Comparison of ENCODE assay signal across 17 cellular contexts in the genomic region with DNA sequence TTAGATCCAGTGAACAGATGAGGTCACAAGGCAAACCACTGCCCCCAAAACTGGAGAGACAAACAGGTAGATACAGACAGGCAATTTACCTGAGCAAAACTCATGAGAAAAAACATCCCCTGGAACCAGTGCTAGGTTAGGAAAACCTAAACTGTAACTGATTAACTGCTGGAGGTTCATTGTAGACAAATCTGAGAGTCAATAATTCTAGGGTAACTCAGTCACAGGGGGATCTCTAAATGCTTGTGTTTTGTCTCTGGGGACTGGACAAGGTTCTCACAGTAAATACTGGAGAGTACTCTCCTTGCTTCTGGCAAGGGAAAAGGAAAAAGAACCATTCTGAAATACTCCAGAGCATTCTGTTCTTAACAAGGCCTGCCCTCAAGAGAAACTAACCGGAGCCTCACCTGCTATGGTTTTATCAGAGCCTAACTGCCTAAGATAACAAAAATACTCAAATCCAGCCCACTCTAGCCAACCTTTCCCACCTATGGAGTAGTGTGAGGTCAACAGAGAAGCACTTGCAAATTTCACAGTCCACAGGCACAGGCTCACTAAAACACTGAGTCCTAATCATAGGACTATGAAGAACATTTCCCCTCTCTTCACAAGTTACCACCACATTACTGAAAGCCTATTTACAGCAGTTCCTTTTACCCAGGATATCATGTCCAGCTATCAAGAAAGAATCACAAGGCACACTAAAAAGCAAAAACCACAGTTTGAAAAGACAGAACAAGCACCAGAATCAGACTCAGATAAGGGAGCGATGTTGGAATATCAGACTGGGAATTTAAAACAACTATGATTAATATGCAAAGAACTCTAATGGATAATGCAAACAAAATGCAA.
DNase-seq lines count a peak whose midpoint lies in the region; ATAC-seq and TF ChIP-seq lines count a peak whose summit lies in the region.
"Had no signal": no experiment of that assay in that cellular context is flagged by ENCODE, and none has a peak within 500 bp of the region (broad histone marks: within the 10 kb centered on the region; RNA-seq: fewer than 3 reads in every experiment).

No MANE protein-coding gene starts in this region.

- TF ChIP-seq EP300 in stomach (IDR thresholded peaks at IDR 0.05), result no peak

- intact Hi-C loops in left ventricle myocardium superior (cut with micrococcal nuclease) (no loop called here), thyroid gland (cut with DNase I) (no loop called here), stomach (cut with DNase I; ENCODE audit: low total_unique reads) (no loop called here)

- H3K27ac ChIP-seq in right atrium auricular region (no peak overlapping the region), ectodermal cell (ENCODE audit: insufficient read depth, low read depth, low read length, poor library complexity, severe bottlenecking) (peak overlapping the region; percentile 28), thyroid gland (peak overlapping the region in 2 of 3 donors; percentile 3 to 39), stomach (peak overlapping the region in 1 of 5 donors; percentile 10)
- H3K27ac ChIP-seq: left lung, upper lobe of left lung had no signal

- peak; percentile 44 for ATAC-seq in left ventricle myocardium superior
- ATAC-seq: left lung had no signal

- no peaks in the 10 kb centered on the region for H3K36me3 ChIP-seq in right atrium auricular region
- H3K36me3 ChIP-seq in ectodermal cell (ENCODE audit: control insufficient read depth, insufficient read depth, low read length), result no peaks in the 10 kb centered on the region
- H3K36me3 ChIP-seq in thyroid gland, result no peaks in the 10 kb centered on the region
- no peaks in the 10 kb centered on the region for H3K36me3 ChIP-seq in stomach
- H3K36me3 ChIP-seq: left lung, upper lobe of left lung had no signal

- TF ChIP-seq POLR2A in thyroid gland (IDR thresholded peaks at IDR 0.05), result no peak
- no peak for TF ChIP-seq POLR2A in stomach (IDR thresholded peaks at IDR 0.05)

- H3K9me3 ChIP-seq in right atrium auricular region, result no peaks in the 10 kb centered on the region
- peaks cover 2% of the 10 kb centered on the region for H3K9me3 ChIP-seq in ectodermal cell (ENCODE audit: control insufficient read depth, low read length)
- no peaks in the 10 kb centered on the region for H3K9me3 ChIP-seq in thyroid gland
- no peaks in the 10 kb centered on the region for H3K9me3 ChIP-seq in stomach
- H3K9me3 ChIP-seq: left lung, upper lobe of left lung had no signal

- TF ChIP-seq CTCF in right atrium auricular region (IDR thresholded peaks at IDR 0.05) (no peak), thyroid gland (IDR thresholded peaks at IDR 0.05) (no peak), stomach (IDR thresholded peaks at IDR 0.05) (no peak)

- WGBS in ectodermal cell, 2 experiments, result 82 to 100% methylated on average over 1 to 2 of the region's 2 CpGs
- WGBS in thyroid gland, 2 donors, result 53 to 60% methylated on average over 2 of the region's 2 CpGs
- WGBS in stomach, 5 donors, result 27 to 60% (median 41%) methylated on average over 2 of the region's 2 CpGs

- H3K4me1 ChIP-seq in right atrium auricular region (peaks cover 0 to 5% of the 10 kb centered on the region in 2 donors), ectodermal cell (ENCODE audit: control insufficient read depth, insufficient read depth, low read length) (no peaks in the 10 kb centered on the region), thyroid gland (peaks cover 8 to 11% of the 10 kb centered on the region in 2 donors), stomach (peaks cover 0 to 26% (median 11%) of the 10 kb centered on the region in 4 donors)
- H3K4me1 ChIP-seq: upper lobe of left lung had no signal

- H3K27me3 ChIP-seq in right atrium auricular region (no peaks in the 10 kb centered on the region), ectodermal cell (ENCODE audit: control insufficient read depth, insufficient read depth, low read length, poor library complexity, severe bottlenecking) (no peaks in the 10 kb centered on the region), thyroid gland (no peaks in the 10 kb centered on the region), stomach (no peaks in the 10 kb centered on the region)
- H3K27me3 ChIP-seq: left lung, upper lobe of left lung had no signal

- DNase-seq in left ventricle myocardium superior, result no peak
- DNase-seq in right atrium auricular region (ENCODE audit: low spot score), result no peak
- DNase-seq in HuH-7.5 (ENCODE audit: low spot score), result peak; percentile 6
- peak; percentile 31 to 54 for DNase-seq in thyroid gland
- DNase-seq in stomach, result no peak
- DNase-seq in activated CD4-positive, alpha-beta T cell treated with anti-CD3 and anti-CD28 coated beads for 48 hours, result no peak
- no peak for DNase-seq in ecto neural progenitor cell (ENCODE audit: low spot score)
- DNase-seq: activated naive CD4-positive, alpha-beta T cell treated with anti-CD3 and anti-CD28 coated beads, Interleukin-2, amount 50 U/mL, for 16 hours; central memory CD4-positive, alpha-beta T cell; DMS53; hippocampal formation; left lung; NCI-H187; NCI-H748 treated with DMSO at 0.1 percent for 48 hours; stimulated activated CD4-positive, alpha-beta T cell treated with anti-CD3 and anti-CD28 coated beads, Interleukin-2, amount 100 ng/mL, for 24 hours; upper lobe of left lung had no signal

- H3K4me3 ChIP-seq in right atrium auricular region (no peak overlapping the region), ectodermal cell (ENCODE audit: insufficient read depth, low read depth, low read length) (no peak overlapping the region), thyroid gland (replicated peaks in 1 of 3) (no peak overlapping the region), stomach (no peak overlapping the region)
- H3K4me3 ChIP-seq: left lung, upper lobe of left lung had no signal

Comparison
In these comparisons a context has a peak if more than half of its experiments do, and no peak if none do; other contexts are left out.
1. DNase-seq: peak in HuH-7.5 (single experiment) and thyroid gland (2 of 2); none in left ventricle myocardium superior (single experiment), right atrium auricular region (single experiment), stomach (single experiment), activated CD4-positive, alpha-beta T cell treated with anti-CD3 and anti-CD28 coated beads for 48 hours (single experiment) and ecto neural progenitor cell (single experiment).
2. H3K27ac ChIP-seq: peak in ectodermal cell (single experiment) and thyroid gland (2 of 3); none in right atrium auricular region (0 of 2).